In genomic region chr10:92822964-92823363, GRCh38 we compare ENCODE assay signal across 1 cellular context.
TF ChIP-seq lines count a peak whose summit lies in the region.

No MANE protein-coding gene starts in this region.

TF ChIP-seq in H1, 55 proteins besides CTCF, POLR2A, EP300 and RAD21 (continued from another document):
- TF ChIP-seq CHD7 (IDR thresholded peaks at IDR 0.05; ENCODE audit: insufficient replicate concordance, low read length) (no peak), CTBP2 (IDR thresholded peaks at IDR 0.05; ENCODE audit: borderline replicate concordance, insufficient read depth, insufficient read length, low read length) (no peak), NRF1 (IDR thresholded peaks at IDR 0.05; ENCODE audit: low read depth, low read length) (no peak), TBP (IDR thresholded peaks at IDR 0.05; ENCODE audit: low read depth, low read length) (no peak), RNF2 (IDR thresholded peaks at IDR 0.05; ENCODE audit: borderline replicate concordance, low read depth, low read length, missing control alignments, poor library complexity, severe bottlenecking) (no peak), BACH1 (IDR thresholded peaks at IDR 0.05; ENCODE audit: low read length) (no peak), JUND (IDR thresholded peaks at IDR 0.05; ENCODE audit: low read length) (no peak), KDM1A (IDR thresholded peaks at IDR 0.05; ENCODE audit: borderline replicate concordance, low read length) (no peak), SIX5 (IDR thresholded peaks at IDR 0.05; ENCODE audit: low read depth, low read length) (no peak), SIRT6 (IDR thresholded peaks at IDR 0.05; ENCODE audit: low read length) (no peak), JUN (IDR thresholded peaks at IDR 0.05; ENCODE audit: low read depth, low read length) (no peak), ATF2 (IDR thresholded peaks at IDR 0.05; ENCODE audit: low read length) (no peak), POLR2AphosphoS5 (IDR thresholded peaks at IDR 0.05; ENCODE audit: low read depth, low read length) (no peak), TEAD4 (IDR thresholded peaks at IDR 0.05; ENCODE audit: low read depth, low read length) (no peak), CREB1 (IDR thresholded peaks at IDR 0.05) (no peak)
